ENCODE assay signal across 16 cellular contexts in the genomic region with DNA sequence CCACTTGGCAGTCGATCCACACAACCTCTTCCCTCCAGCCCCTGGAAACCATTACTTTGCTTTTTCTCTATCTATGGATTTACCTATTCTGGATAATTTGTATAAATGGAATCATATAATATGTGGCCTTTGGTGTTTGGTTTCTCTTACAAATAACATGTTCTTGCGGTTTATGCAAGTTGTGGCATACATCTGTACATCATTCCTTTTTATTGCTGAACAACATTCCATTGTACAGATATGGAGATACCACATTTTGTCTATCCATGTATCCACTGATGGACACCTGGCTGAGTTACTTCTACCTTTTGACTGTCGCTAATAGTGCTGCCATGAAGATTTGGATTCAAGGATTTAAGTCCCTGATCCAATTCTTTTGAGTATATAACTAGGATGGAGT. TPM values are rescaled to one million over a fixed set of nuclear protein-coding genes. Genes with fewer than 3 reads are reported as not detected.
DNase-seq lines count a peak whose midpoint lies in the region; ATAC-seq and TF ChIP-seq lines count a peak whose summit lies in the region.
"Had no signal": no experiment of that assay in that cellular context is flagged by ENCODE, and none has a peak within 500 bp of the region (broad histone marks: within the 10 kb centered on the region; RNA-seq: fewer than 3 reads in every experiment).

No MANE protein-coding gene starts in this region.

- DNase-seq in T-helper 17 cell (no peak), epithelial cell of esophagus (ENCODE audit: low read depth) (peak; percentile 67), trophoblast cell (peak; percentile 27 to 84), hepatic stellate cell (ENCODE audit: low spot score) (no peak), SIG-M5 (lab: John Stamatoyannopoulos, UW) (no peak)
- DNase-seq: C1 segment of cervical spinal cord; CD4-positive, CD25-positive, alpha-beta regulatory T cell; CD8-positive, alpha-beta memory T cell; COR-L47; DMS 273 treated with DMSO at 0.1 percent for 48 hours; DMS53; GM23248 had no signal

- H2AK5ac ChIP-seq in trophoblast cell (ENCODE audit: low read length), result no peak overlapping the region

- no peak overlapping the region for H4K91ac ChIP-seq in trophoblast cell (ENCODE audit: low read depth, low read length)

- H3K4me2 ChIP-seq in BLaER1 treated with 17β-estradiol and CSF1 and Interleukin-3, amounts not matched to agents 10 nM and 100 nM, result peak overlapping the region in 6 of 11 experiments; percentile 40 to 79 (median 68); a peak in 6 of 22 replicates
- no peak overlapping the region for H3K4me2 ChIP-seq in trophoblast cell (ENCODE audit: low read length)

- H3K79me2 ChIP-seq in trophoblast cell (ENCODE audit: control insufficient read depth, insufficient read depth, low read length, poor library complexity), result no peaks in the 10 kb centered on the region

- H3K14ac ChIP-seq in trophoblast cell (ENCODE audit: low read length), result no peak overlapping the region

- H3K4me3 ChIP-seq in BLaER1 treated with 17β-estradiol and CSF1 and Interleukin-3, amounts not matched to agents 10 nM and 100 nM, result no peak overlapping the region
- H3K4me3 ChIP-seq in epithelial cell of esophagus (ENCODE audit: low read length) (no peak overlapping the region), trophoblast cell (ENCODE audit: low read depth, low read length) (no peak overlapping the region)
- H3K4me3 ChIP-seq: GM23248, HAP-1 had no signal

- H3K9me3 ChIP-seq in BLaER1 treated with 17β-estradiol and CSF1 and Interleukin-3, amounts not matched to agents 10 nM and 100 nM (replicated peaks in 1 of 11), result no peaks in the 10 kb centered on the region
- no peaks in the 10 kb centered on the region for H3K9me3 ChIP-seq in T-helper 17 cell (ENCODE audit: control insufficient read depth, low read length, poor library complexity, severe bottlenecking)
- H3K9me3 ChIP-seq in trophoblast cell (ENCODE audit: insufficient read depth, low read depth, low read length), result no peaks in the 10 kb centered on the region
- H3K9me3 ChIP-seq: HAP-1 had no signal

- peaks cover 43 to 62% (median 53%) of the 10 kb centered on the region in 10 experiments for H3K4me1 ChIP-seq in BLaER1 treated with 17β-estradiol and CSF1 and Interleukin-3, amounts not matched to agents 10 nM and 100 nM
- H3K4me1 ChIP-seq in trophoblast cell (ENCODE audit: control insufficient read depth in 1 of 2, insufficient read depth in 2 of 2, low read length in 2 of 2), result peaks cover 4% of the 10 kb centered on the region in 2 experiments
- H3K4me1 ChIP-seq: HAP-1 had no signal

- H3K23ac ChIP-seq in trophoblast cell (ENCODE audit: low read length), result no peak overlapping the region

- H3K4me3 Mint-ChIP-seq in T-helper 17 cell, result no peak overlapping the region
- H3K4me3 Mint-ChIP-seq: B cell; CD4-positive, CD25-positive, alpha-beta regulatory T cell; CD8-positive, alpha-beta memory T cell had no signal

- no peak overlapping the region for H4K12ac ChIP-seq in trophoblast cell (ENCODE audit: low read depth, low read length)

- no CpG with 5 or more reads among the region's 3 CpGs for WGBS in trophoblast cell (ENCODE audit: extremely low coverage, insufficient coverage, insufficient read length)

- no peak overlapping the region for H3K27ac ChIP-seq in BLaER1 treated with 17β-estradiol and CSF1 and Interleukin-3, amounts not matched to agents 10 nM and 100 nM
- no peak overlapping the region for H3K27ac ChIP-seq in trophoblast cell (ENCODE audit: low read depth, low read length)
- H3K27ac ChIP-seq: GM23248 had no signal

- H2BK12ac ChIP-seq in trophoblast cell (ENCODE audit: low read length), result no peak overlapping the region

- H3K9ac ChIP-seq in BLaER1 treated with 17β-estradiol and CSF1 and Interleukin-3, amounts not matched to agents 10 nM and 100 nM, result no peak overlapping the region
- no peak overlapping the region for H3K9ac ChIP-seq in trophoblast cell (ENCODE audit: low read length)
- H3K9ac ChIP-seq: GM23248 had no signal

- no peak for TF ChIP-seq CTCF in epithelial cell of esophagus (IDR thresholded peaks at IDR 0.05; ENCODE audit: insufficient read depth, low read depth, low read length, missing control alignments)

- H3K79me1 ChIP-seq in trophoblast cell (ENCODE audit: low read length), result no peaks in the 10 kb centered on the region

- no peaks in the 10 kb centered on the region; a peak in 1 of 22 replicates for H3K36me3 ChIP-seq in BLaER1 treated with 17β-estradiol and CSF1 and Interleukin-3, amounts not matched to agents 10 nM and 100 nM
- peaks cover under 1 to 2% of the 10 kb centered on the region in 2 experiments for H3K36me3 ChIP-seq in trophoblast cell (ENCODE audit: control insufficient read depth in 1 of 2, insufficient read depth in 2 of 2, low read length in 2 of 2)
- H3K36me3 ChIP-seq: HAP-1 had no signal

- no peak overlapping the region for H3K4ac ChIP-seq in trophoblast cell (ENCODE audit: low read depth, low read length)

- H2AFZ ChIP-seq in trophoblast cell (ENCODE audit: insufficient read depth, low read length, poor library complexity), result no peak overlapping the region
- H2AFZ ChIP-seq: GM23248 had no signal

- no peak overlapping the region for H4K8ac ChIP-seq in trophoblast cell (ENCODE audit: low read depth, low read length)

- no peaks in the 10 kb centered on the region for H3K36me3 Mint-ChIP-seq in T-helper 17 cell (ENCODE audit: low read depth)
- H3K36me3 Mint-ChIP-seq: CD4-positive, CD25-positive, alpha-beta regulatory T cell; CD8-positive, alpha-beta memory T cell had no signal

- peaks cover 0 to 36% (median 0%) of the 10 kb centered on the region in 11 experiments; a peak in 3 of 22 replicates for H4K20me1 ChIP-seq in BLaER1 treated with 17β-estradiol and CSF1 and Interleukin-3, amounts not matched to agents 10 nM and 100 nM

- H2BK5ac ChIP-seq in trophoblast cell (ENCODE audit: low read depth, low read length, poor library complexity), result no peak overlapping the region

- H2BK120ac ChIP-seq in trophoblast cell (ENCODE audit: insufficient read depth, low read length, poor library complexity), result no peak overlapping the region

- peak overlapping the region; percentile 59 for H3K27ac Mint-ChIP-seq in T-helper 17 cell
- H3K27ac Mint-ChIP-seq: B cell; CD4-positive, CD25-positive, alpha-beta regulatory T cell; CD8-positive, alpha-beta memory T cell had no signal

- no peak for ATAC-seq in T-helper 17 cell
- ATAC-seq in GM19324 (IDR thresholded peaks at IDR 0.05; ENCODE audit: low FRiP score, unreplicated experiment), result no peak

- no peaks in the 10 kb centered on the region for H3K27me3 Mint-ChIP-seq in T-helper 17 cell
- H3K27me3 Mint-ChIP-seq: B cell had no signal

- no peak overlapping the region for H3K18ac ChIP-seq in trophoblast cell (ENCODE audit: low read length)

- H3K27me3 ChIP-seq in BLaER1 treated with 17β-estradiol and CSF1 and Interleukin-3, amounts not matched to agents 10 nM and 100 nM, result peaks cover 0 to 38% (median 0%) of the 10 kb centered on the region in 11 experiments; a peak in 3 of 22 replicates
- no peaks in the 10 kb centered on the region for H3K27me3 ChIP-seq in trophoblast cell (ENCODE audit: insufficient read depth, low read length)

- peaks cover 46% of the 10 kb centered on the region for H3K4me1 Mint-ChIP-seq in T-helper 17 cell

RNA-seq across cellular contexts. Expression of gene SMCO4, which starts 25.1 kb away (rescaled TPM):
- 1 to 10 TPM; 6.6 to 8.9 TPM for total RNA-seq in T-helper 17 cell
- 29.0 and 32.8 TPM in 2 replicates for polyA plus RNA-seq in trophoblast cell (2013)

Comparison
In these comparisons a context has a peak if more than half of its experiments do, and no peak if none do; other contexts are left out.
1. DNase-seq: peak in epithelial cell of esophagus (single experiment) and trophoblast cell (2 of 2); none in T-helper 17 cell (0 of 3), hepatic stellate cell (single experiment) and SIG-M5 (single experiment).